In the genomic region with DNA sequence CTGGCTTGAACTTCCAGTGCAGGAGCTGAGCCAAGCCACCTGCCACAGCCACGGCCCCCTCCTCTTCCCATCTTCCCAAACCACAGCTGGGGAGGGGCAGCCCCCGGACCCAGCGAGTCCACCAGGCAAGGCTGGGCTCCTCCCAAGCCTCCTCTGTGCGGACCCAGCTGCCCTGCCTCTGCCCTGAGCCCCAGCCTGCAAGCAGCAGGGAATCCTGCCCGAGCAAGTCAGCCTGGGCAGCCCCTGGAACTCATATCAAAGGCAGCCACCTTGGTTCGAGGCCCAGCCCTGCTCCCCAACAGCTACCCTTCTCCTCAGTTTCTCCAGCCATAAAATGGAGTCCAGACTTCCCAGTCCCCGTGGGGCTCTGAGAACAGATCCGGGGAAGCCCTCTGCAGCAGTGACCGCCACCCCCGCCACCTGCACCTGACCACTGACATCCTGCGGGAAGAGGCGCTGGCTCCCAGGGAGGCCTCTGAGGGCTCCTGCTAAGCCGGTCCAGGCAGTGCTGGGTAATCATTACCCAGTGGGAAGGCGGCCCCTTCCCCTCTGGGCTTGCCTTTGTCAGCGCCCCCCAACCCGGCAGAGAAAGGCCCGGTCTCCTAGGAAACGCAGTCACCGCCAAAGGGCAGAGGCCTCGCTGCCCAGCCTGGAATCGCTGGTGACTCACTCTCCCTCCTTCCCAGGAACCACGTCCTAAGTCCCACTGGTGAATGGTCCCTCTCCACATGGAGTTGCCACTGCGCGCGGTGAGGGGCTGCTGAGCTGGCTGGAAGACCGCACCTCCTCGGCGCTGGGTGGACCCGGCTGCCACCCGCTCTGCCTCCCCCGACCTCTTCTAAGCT, we compare ENCODE assay signal across 1 cellular context.
TF ChIP-seq lines count a peak whose summit lies in the region.

No MANE protein-coding gene starts in this region.

TF ChIP-seq in HepG2, 621 proteins besides CTCF, POLR2A, EP300 and RAD21 (continued from another document and continues in another):
- no peak for TF ChIP-seq TBL1XR1 (IDR thresholded peaks at IDR 0.05; ENCODE audit: borderline replicate concordance, low read length, partially characterized antibody)
- no peak; the same call in 1 of the 2 replicates for TF ChIP-seq SNAPC2 (CRISPR knock-in tag; IDR thresholded peaks at IDR 0.05)
- TF ChIP-seq E2F5 (CRISPR knock-in tag; conservative IDR thresholded peaks at IDR 0.05), result no peak
- TF ChIP-seq ZNF629 (CRISPR knock-in tag; conservative IDR thresholded peaks at IDR 0.05), result peak; percentile 33; the same call in 1 of the 2 replicates
- peak; percentile 96 for TF ChIP-seq FOSL2 (CRISPR knock-in tag; IDR thresholded peaks at IDR 0.05)
- TF ChIP-seq CBFB (CRISPR knock-in tag; IDR thresholded peaks at IDR 0.05), result peak; percentile 25; the same call in 1 of the 2 replicates
- no peak for TF ChIP-seq ZNF572 (CRISPR knock-in tag; IDR thresholded peaks at IDR 0.05)
- TF ChIP-seq ZNF510 (CRISPR knock-in tag; IDR thresholded peaks at IDR 0.05; ENCODE audit: low read depth), result no peak
- TF ChIP-seq KAT7 (CRISPR knock-in tag; IDR thresholded peaks at IDR 0.05; ENCODE audit: borderline replicate concordance), result peak; percentile 59; the same call in 1 of the 2 replicates
- TF ChIP-seq ZNF44 (CRISPR knock-in tag; IDR thresholded peaks at IDR 0.05), result no peak; the same call in 1 of the 2 replicates
- peak; percentile 76 for TF ChIP-seq ZNF747 (CRISPR knock-in tag; IDR thresholded peaks at IDR 0.05; ENCODE audit: borderline replicate concordance)
- TF ChIP-seq SMAD9 (CRISPR knock-in tag; IDR thresholded peaks at IDR 0.05), result no peak
- TF ChIP-seq ZNF292 (CRISPR knock-in tag; IDR thresholded peaks at IDR 0.05; ENCODE audit: borderline replicate concordance, low read depth), result 0 out of 2 replicates have a peak, but pooled peaks have one; percentile 33
- peak; percentile 55; the same call in 1 of the 2 replicates for TF ChIP-seq ZBTB39 (CRISPR knock-in tag; IDR thresholded peaks at IDR 0.05)
- 0 out of 2 replicates have a peak, but pooled peaks have one; percentile 15 for TF ChIP-seq ZMYM4 (CRISPR knock-in tag; IDR thresholded peaks at IDR 0.05)
- peak; percentile 46 for TF ChIP-seq POLR2AphosphoS5 (IDR thresholded peaks at IDR 0.05; ENCODE audit: low read depth, low read length)
- TF ChIP-seq ZNF431 (CRISPR knock-in tag; IDR thresholded peaks at IDR 0.05; ENCODE audit: borderline replicate concordance, low read depth), result no peak
- peak; percentile 58; the same call in 1 of the 2 replicates for TF ChIP-seq ZNF792 (CRISPR knock-in tag; IDR thresholded peaks at IDR 0.05)
- peak; percentile 71 for TF ChIP-seq HDAC2 (CRISPR knock-in tag; IDR thresholded peaks at IDR 0.05)
- peak; percentile 61; the same call in 1 of the 2 replicates for TF ChIP-seq ZNF580 (CRISPR knock-in tag; IDR thresholded peaks at IDR 0.05; ENCODE audit: borderline replicate concordance, low read depth)
- TF ChIP-seq, protein P1, sequence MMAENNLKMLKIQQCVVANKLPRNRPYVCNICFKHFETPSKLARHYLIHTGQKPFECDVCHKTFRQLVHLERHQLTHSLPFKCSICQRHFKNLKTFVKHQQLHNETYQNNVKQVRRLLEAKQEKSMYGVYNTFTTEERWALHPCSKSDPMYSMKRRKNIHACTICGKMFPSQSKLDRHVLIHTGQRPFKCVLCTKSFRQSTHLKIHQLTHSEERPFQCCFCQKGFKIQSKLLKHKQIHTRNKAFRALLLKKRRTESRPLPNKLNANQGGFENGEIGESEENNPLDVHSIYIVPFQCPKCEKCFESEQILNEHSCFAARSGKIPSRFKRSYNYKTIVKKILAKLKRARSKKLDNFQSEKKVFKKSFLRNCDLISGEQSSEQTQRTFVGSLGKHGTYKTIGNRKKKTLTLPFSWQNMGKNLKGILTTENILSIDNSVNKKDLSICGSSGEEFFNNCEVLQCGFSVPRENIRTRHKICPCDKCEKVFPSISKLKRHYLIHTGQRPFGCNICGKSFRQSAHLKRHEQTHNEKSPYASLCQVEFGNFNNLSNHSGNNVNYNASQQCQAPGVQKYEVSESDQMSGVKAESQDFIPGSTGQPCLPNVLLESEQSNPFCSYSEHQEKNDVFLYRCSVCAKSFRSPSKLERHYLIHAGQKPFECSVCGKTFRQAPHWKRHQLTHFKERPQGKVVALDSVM (CRISPR knock-in tag; IDR thresholded peaks at IDR 0.05), result peak; percentile 64; the same call in 1 of the 2 replicates
- TF ChIP-seq, protein P2, sequence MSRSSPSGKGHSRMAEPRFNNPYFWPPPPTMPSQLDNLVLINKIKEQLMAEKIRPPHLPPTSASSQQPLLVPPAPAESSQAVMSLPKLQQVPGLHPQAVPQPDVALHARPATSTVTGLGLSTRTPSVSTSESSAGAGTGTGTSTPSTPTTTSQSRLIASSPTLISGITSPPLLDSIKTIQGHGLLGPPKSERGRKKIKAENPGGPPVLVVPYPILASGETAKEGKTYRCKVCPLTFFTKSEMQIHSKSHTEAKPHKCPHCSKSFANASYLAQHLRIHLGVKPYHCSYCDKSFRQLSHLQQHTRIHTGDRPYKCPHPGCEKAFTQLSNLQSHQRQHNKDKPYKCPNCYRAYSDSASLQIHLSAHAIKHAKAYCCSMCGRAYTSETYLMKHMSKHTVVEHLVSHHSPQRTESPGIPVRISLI (CRISPR knock-in tag; IDR thresholded peaks at IDR 0.05; ENCODE audit: borderline replicate concordance), result peak; percentile 21; the same call in 1 of the 2 replicates
- TF ChIP-seq PHF21A (CRISPR knock-in tag; IDR thresholded peaks at IDR 0.05), result peak; percentile 76
- peak; percentile 91 for TF ChIP-seq ZNF687 (CRISPR knock-in tag; IDR thresholded peaks at IDR 0.05)
- TF ChIP-seq ZHX2 (IDR thresholded peaks at IDR 0.05; ENCODE audit: low read depth), result peak; percentile 26; the same call in 1 of the 2 replicates
- no peak for TF ChIP-seq ZHX2 (CRISPR knock-in tag; IDR thresholded peaks at IDR 0.05; ENCODE audit: borderline replicate concordance)
- peak; percentile 41 for TF ChIP-seq ASH2L (IDR thresholded peaks at IDR 0.05; ENCODE audit: insufficient read length, low read depth, low read length)
- TF ChIP-seq CREB1 (IDR thresholded peaks at IDR 0.05), result peak; percentile 31; the same call in 1 of the 2 replicates
- no peak for TF ChIP-seq CREB1 (CRISPR knock-in tag; IDR thresholded peaks at IDR 0.05)
- TF ChIP-seq, protein P3, sequence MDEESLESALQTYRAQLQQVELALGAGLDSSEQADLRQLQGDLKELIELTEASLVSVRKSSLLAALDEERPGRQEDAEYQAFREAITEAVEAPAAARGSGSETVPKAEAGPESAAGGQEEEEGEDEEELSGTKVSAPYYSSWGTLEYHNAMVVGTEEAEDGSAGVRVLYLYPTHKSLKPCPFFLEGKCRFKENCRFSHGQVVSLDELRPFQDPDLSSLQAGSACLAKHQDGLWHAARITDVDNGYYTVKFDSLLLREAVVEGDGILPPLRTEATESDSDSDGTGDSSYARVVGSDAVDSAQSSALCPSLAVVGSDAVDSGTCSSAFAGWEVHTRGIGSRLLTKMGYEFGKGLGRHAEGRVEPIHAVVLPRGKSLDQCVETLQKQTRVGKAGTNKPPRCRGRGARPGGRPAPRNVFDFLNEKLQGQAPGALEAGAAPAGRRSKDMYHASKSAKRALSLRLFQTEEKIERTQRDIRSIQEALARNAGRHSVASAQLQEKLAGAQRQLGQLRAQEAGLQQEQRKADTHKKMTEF (CRISPR knock-in tag; IDR thresholded peaks at IDR 0.05), result peak; percentile 80
- TF ChIP-seq NR2F2 (IDR thresholded peaks at IDR 0.05; ENCODE audit: borderline replicate concordance, low read depth), result no peak
- peak; percentile 98 for TF ChIP-seq HIVEP1 (CRISPR knock-in tag; IDR thresholded peaks at IDR 0.05)
- TF ChIP-seq, protein P4, sequence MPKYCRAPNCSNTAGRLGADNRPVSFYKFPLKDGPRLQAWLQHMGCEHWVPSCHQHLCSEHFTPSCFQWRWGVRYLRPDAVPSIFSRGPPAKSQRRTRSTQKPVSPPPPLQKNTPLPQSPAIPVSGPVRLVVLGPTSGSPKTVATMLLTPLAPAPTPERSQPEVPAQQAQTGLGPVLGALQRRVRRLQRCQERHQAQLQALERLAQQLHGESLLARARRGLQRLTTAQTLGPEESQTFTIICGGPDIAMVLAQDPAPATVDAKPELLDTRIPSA (CRISPR knock-in tag; IDR thresholded peaks at IDR 0.05; ENCODE audit: borderline replicate concordance), result no peak
- no peak; the same call in 1 of the 2 replicates for TF ChIP-seq AKAP8 (CRISPR knock-in tag; IDR thresholded peaks at IDR 0.05)
- peak; percentile 46; the same call in 1 of the 2 replicates for TF ChIP-seq KDM3A (CRISPR knock-in tag; IDR thresholded peaks at IDR 0.05; ENCODE audit: low read depth)
- no peak for TF ChIP-seq ZFP1 (CRISPR knock-in tag; IDR thresholded peaks at IDR 0.05)
